In genomic region chr12:44819884-44820283, GRCh38 we compare ENCODE assay signal across 17 cellular contexts. TPM values are rescaled to one million over a fixed set of nuclear protein-coding genes. Genes with fewer than 3 reads are reported as not detected.
"Had no signal": no experiment of that assay in that cellular context is flagged by ENCODE, and none has a peak within 500 bp of the region (broad histone marks: within the 10 kb centered on the region; RNA-seq: fewer than 3 reads in every experiment).

No MANE protein-coding gene starts in this region.

- H3K9me3 Mint-ChIP-seq: activated B cell treated with CpG ODN at 0.5 μM for 24 hours; nephron; stimulated activated effector memory CD8-positive, alpha-beta T cell treated with anti-CD3 and anti-CD28 coated beads, Interleukin-12 subunit alpha, Interleukin-12 subunit beta, amount 100 ng/mL, for 72 hours had no signal

- H3K36me3 ChIP-seq: breast epithelium, esophagus muscularis mucosa, gastroesophageal sphincter, heart left ventricle, sigmoid colon, SJSA1, thyroid gland had no signal

- H3K4me1 ChIP-seq: breast epithelium, esophagus muscularis mucosa, gastroesophageal sphincter, heart left ventricle, sigmoid colon, SJSA1, thyroid gland had no signal

- H3K27ac Mint-ChIP-seq: activated B cell treated with CpG ODN at 0.5 μM for 24 hours; nephron; stimulated activated effector memory CD8-positive, alpha-beta T cell treated with anti-CD3 and anti-CD28 coated beads, Interleukin-12 subunit alpha, Interleukin-12 subunit beta, amount 100 ng/mL, for 72 hours had no signal

- H3K4me1 Mint-ChIP-seq: activated B cell treated with CpG ODN at 0.5 μM for 24 hours, nephron had no signal

- H3K4me3 ChIP-seq: breast epithelium, esophagus muscularis mucosa, gastroesophageal sphincter, heart left ventricle, lung, sigmoid colon, SJSA1, thyroid gland had no signal

- ATAC-seq: gastroesophageal sphincter; heart left ventricle; left lobe of liver; stimulated activated effector memory CD8-positive, alpha-beta T cell treated with anti-CD3 and anti-CD28 coated beads, Interleukin-12 subunit alpha, Interleukin-12 subunit beta, amount 100 ng/mL, for 72 hours had no signal

- H3K36me3 Mint-ChIP-seq: stimulated activated effector memory CD8-positive, alpha-beta T cell treated with anti-CD3 and anti-CD28 coated beads, Interleukin-12 subunit alpha, Interleukin-12 subunit beta, amount 100 ng/mL, for 72 hours had no signal

- H3K9me3 ChIP-seq: breast epithelium, esophagus muscularis mucosa, gastroesophageal sphincter, heart left ventricle, sigmoid colon, SJSA1, thyroid gland had no signal

- H3K27me3 ChIP-seq: breast epithelium, esophagus muscularis mucosa, gastroesophageal sphincter, heart left ventricle, sigmoid colon, SJSA1, thyroid gland had no signal

- DNase-seq: activated B cell treated with CpG ODN at 0.5 μM for 24 hours; activated CD8-positive, alpha-beta memory T cell treated with anti-CD3 and anti-CD28 coated beads, Interleukin-2, amount 50 U/mL, for 4 hours; cerebellar nuclear complex; effector CD8-positive, alpha-beta T cell; heart left ventricle; kidney; sigmoid colon; stimulated activated CD4-positive, alpha-beta T cell treated with anti-CD3 and anti-CD28 coated beads, Interleukin-4, amount 100 ng/mL, for 24 hours; thyroid gland had no signal

- H3K27ac ChIP-seq: breast epithelium, esophagus muscularis mucosa, gastroesophageal sphincter, heart left ventricle, sigmoid colon, SJSA1, thyroid gland had no signal

- H3K4me3 Mint-ChIP-seq: activated B cell treated with CpG ODN at 0.5 μM for 24 hours; nephron; stimulated activated effector memory CD8-positive, alpha-beta T cell treated with anti-CD3 and anti-CD28 coated beads, Interleukin-12 subunit alpha, Interleukin-12 subunit beta, amount 100 ng/mL, for 72 hours had no signal

- H3K27me3 Mint-ChIP-seq: activated B cell treated with CpG ODN at 0.5 μM for 24 hours had no signal

RNA-seq across cellular contexts. Expression of gene NELL2, which starts 56.2 kb away (rescaled TPM):
- total RNA-seq: activated B cell treated with CpG ODN at 0.5 μM for 24 hours, SJSA1 had no signal
